ENCODE assay signal across 8 cellular contexts in genomic region chr1:36400825-36401601, GRCh38. TPM values are rescaled to one million over a fixed set of nuclear protein-coding genes. Genes with fewer than 3 reads are reported as not detected.
DNase-seq lines count a peak whose midpoint lies in the region; ATAC-seq, FAIRE-seq and TF ChIP-seq lines count a peak whose summit lies in the region.

No MANE protein-coding gene starts in this region.

- TSS peak; percentile 77 for BruUV-seq in K562 (replicated peaks; lab: Mats Ljungman, UMichigan)

- intact Hi-C loops in K562 (cut with micrococcal nuclease): no loop called here

- H3K36me3 ChIP-seq in K562 (ENCODE audit: control insufficient read depth, insufficient read depth, low read length) (no peaks in the 10 kb centered on the region), keratinocyte (ENCODE audit: control insufficient read depth in 2 of 2, extremely low read depth in 1 of 2, insufficient read depth in 2 of 2, low read length in 2 of 2) (no peaks in the 10 kb centered on the region)

- TF ChIP-seq POLR2A in K562 (conservative IDR thresholded peaks at IDR 0.05): peak; percentile 96

- ATAC-seq in GM21619 (IDR thresholded peaks at IDR 0.05; ENCODE audit: unreplicated experiment) (peak; percentile 38), K562 (peak; percentile 85)

- H3K27me3 ChIP-seq in K562 (ENCODE audit: control insufficient read depth in 2 of 2, insufficient read depth in 2 of 2, low read length in 2 of 2): no peaks in the 10 kb centered on the region
- no peaks in the 10 kb centered on the region for H3K27me3 ChIP-seq in keratinocyte (ENCODE audit: control insufficient read depth, extremely low read depth, insufficient read depth, low read length)

- no peaks in the 10 kb centered on the region for H3K9me1 ChIP-seq in K562 (ENCODE audit: control insufficient read depth, insufficient read depth, low read length)
- H3K9me1 ChIP-seq in keratinocyte (ENCODE audit: control insufficient read depth, extremely low read depth, insufficient read depth, low read length): no peaks in the 10 kb centered on the region

- no peak for TF ChIP-seq RAD21 in K562 (CRISPR knock-in tag; conservative IDR thresholded peaks at IDR 0.05 in 1 of 2, IDR thresholded peaks at IDR 0.05 in 1 of 2)

- H3K4me3 ChIP-seq in K562 (peak overlapping the region; percentile 49), keratinocyte (ENCODE audit: control insufficient read depth in 2 of 3, extremely low read depth in 1 of 3, insufficient read depth in 2 of 3, low read depth in 1 of 3, low read length in 3 of 3) (no peak overlapping the region)

- H3K9me3 ChIP-seq in K562 (replicated peaks; ENCODE audit: control insufficient read depth, insufficient read depth, low read depth, low read length) (no peaks in the 10 kb centered on the region), keratinocyte (ENCODE audit: control insufficient read depth, low read depth, low read length) (no peaks in the 10 kb centered on the region)

- H3K27ac ChIP-seq in K562 (ENCODE audit: extremely low read depth, low read depth, low read length) (peak overlapping the region; percentile 87), keratinocyte (ENCODE audit: control insufficient read depth, insufficient read depth, low read length) (no peak overlapping the region)

- TF ChIP-seq EP300 in K562 (IDR thresholded peaks at IDR 0.05; ENCODE audit: low read length): peak; percentile 23; the same call in 1 of the 2 replicates

- H4K20me1 ChIP-seq in K562 (replicated peaks; ENCODE audit: control insufficient read depth, insufficient read depth, low read length) (no peaks in the 10 kb centered on the region), keratinocyte (ENCODE audit: control insufficient read depth, extremely low read depth, insufficient read depth, low read length) (no peaks in the 10 kb centered on the region)

- H3K4me2 ChIP-seq in K562 (ENCODE audit: insufficient read depth, low read length) (peak overlapping the region; percentile 89), keratinocyte (ENCODE audit: control insufficient read depth, extremely low read depth, insufficient read depth, low read depth, low read length) (no peak overlapping the region)

- WGBS in K562 (ENCODE audit: insufficient coverage, low coverage, missing lambda C conversion rate): 34% methylated on average over 19 of the region's 22 CpGs

- dilution Hi-C loops in keratinocyte (cut with MboI; ENCODE audit: extremely low pct_ligation_motif_present, low sequenced_read_pairs): no loop called here

- H3K9ac ChIP-seq in K562 (ENCODE audit: insufficient read depth in 1 of 2, low read depth in 2 of 2, low read length in 2 of 2): peak overlapping the region; percentile 82 to 88
- no peak overlapping the region for H3K9ac ChIP-seq in keratinocyte (ENCODE audit: control insufficient read depth, extremely low read depth, insufficient read depth, low read length)

- H3K79me2 ChIP-seq in K562 (ENCODE audit: control insufficient read depth, insufficient read depth, low read length) (peaks cover 22% of the 10 kb centered on the region), keratinocyte (ENCODE audit: control insufficient read depth, insufficient read depth, low read length) (peaks cover 11% of the 10 kb centered on the region)

- peak; percentile 60 for DNase-seq in AG09319 (ENCODE audit: extremely low read depth, low read depth)
- peak; percentile 90 to 95 for DNase-seq in SHP77 (lab: John Stamatoyannopoulos, UW)
- peak; percentile 81 to 92 (median 84) for DNase-seq in K562 (ENCODE audit: extremely low read depth in 1 of 4, low spot score in 3 of 4)
- no peak for DNase-seq in keratinocyte (ENCODE audit: low read depth, low spot score)
- peak; percentile 35 to 52 (median 48) for DNase-seq in stimulated activated CD4-positive, alpha-beta T cell treated with anti-CD3 and anti-CD28 coated beads, TNF-alpha, amount 100 ng/mL, for 48 hours (ENCODE audit: low read depth in 3 of 3)
- DNase-seq in NCI-H510A (lab: John Stamatoyannopoulos, UW): no peak
- DNase-seq in NCI-H226: no peak

- in situ Hi-C loops in K562 (cut with MboI): no loop called here

- H2AFZ ChIP-seq in K562 (ENCODE audit: low read depth, low read length) (peak overlapping the region; percentile 95), keratinocyte (ENCODE audit: control insufficient read depth, low read length) (peak overlapping the region; percentile 46)

- FAIRE-seq in K562 (lab: Jason Lieb, UNC) (peak; percentile 74), keratinocyte (lab: Jason Lieb, UNC) (no peak)

- H3K4me1 ChIP-seq in K562 (replicated peaks in 1 of 2; ENCODE audit: control insufficient read depth in 2 of 2, insufficient read depth in 2 of 2, low read length in 2 of 2): peaks cover 24 to 45% of the 10 kb centered on the region in 2 experiments
- H3K4me1 ChIP-seq in keratinocyte (ENCODE audit: control insufficient read depth, extremely low read depth, insufficient read depth, low read length): peaks cover 12% of the 10 kb centered on the region

- no peak for TF ChIP-seq CTCF in AG09319 (IDR thresholded peaks at IDR 0.05; ENCODE audit: low read depth, low read length)
- peak in 1 of 3 experiments; percentile 36; a peak in 2 of 6 replicates for TF ChIP-seq CTCF in K562 (IDR thresholded peaks at IDR 0.05 in 2 of 3, conservative IDR thresholded peaks at IDR 0.05 in 1 of 3; ENCODE audit: insufficient read depth in 2 of 3, low read depth in 1 of 3, low read length in 3 of 3)
- TF ChIP-seq CTCF in keratinocyte (optimal IDR thresholded peaks at IDR 0.05 in 1 of 3, IDR thresholded peaks at IDR 0.05 in 1 of 3, conservative IDR thresholded peaks at IDR 0.05 in 1 of 3; ENCODE audit: extremely low read depth in 1 of 3, insufficient read depth in 2 of 3, low read length in 3 of 3): no peak

- CTCF ChIA-PET in K562 (lab: Yijun Ruan, JAX; ENCODE audit: low intra/inter-chr PET ratio): no interaction called here

- POLR2A ChIA-PET in K562 (lab: Yijun Ruan, JAX): interaction anchor here (0.6 to 10.6 kb wide), 5 partner anchors 15 to 342 kb away, joined by 3 to 315 read pairs (median 6); partner anchors contain the start of gene STK40

RNA-seq across cellular contexts. Expression of gene LSM10, which starts 3.3 kb away (rescaled TPM):
- total RNA-seq in K562 (2011; cell fraction: chromatin; rRNA removed; ENCODE audit: low replicate concordance): 20.5 and 63.8 TPM in 2 replicates
- 55.5 and 59.9 TPM in 2 replicates for total RNA-seq in K562 (2011; cell fraction: nucleolus; rRNA removed)
- 40.9 and 45.8 TPM in 2 replicates for total RNA-seq in K562 (2011; cell fraction: nucleoplasm; rRNA removed)
- total RNA-seq in K562 (2014; rRNA removed): 68.9 and 94.6 TPM in 2 replicates
- 9.8 and 13.2 TPM in 2 replicates for total RNA-seq in K562 (2014; rRNA removed; fragmentation: Illumina TruSeq; extraction: Trizol)
- total RNA-seq in K562 (2015; rRNA removed; fragmentation: Illumina TruSeq; extraction: Trizol): 21.8 and 23.3 TPM in 2 replicates
- total RNA-seq in K562 (2021): 85.7 and 88.0 TPM in 2 replicates
- 91.4 and 95.2 TPM in 2 replicates for polyA plus RNA-seq in K562 (2011; rRNA removed)
- polyA plus RNA-seq in K562 (2011; cell fraction: cytosol; rRNA removed): 111 and 190 TPM in 2 replicates
- 44.9 and 48.3 TPM in 2 replicates for polyA plus RNA-seq in K562 (2011; cell fraction: nucleus; rRNA removed)
- polyA plus RNA-seq in K562 (2012): 91.2 and 105 TPM in 2 replicates
- 122 and 153 TPM in 2 replicates for polyA plus RNA-seq in K562 (2014; fragmentation: Illumina TruSeq; extraction: Trizol)
- polyA plus RNA-seq in K562 (2014; fragmentation: Nextera tagmentation; extraction: Ambion mirVana): 10 to 100 TPM; 34.8 to 56.9 TPM
- 146 and 168 TPM in 2 replicates for polyA plus RNA-seq in K562 (2014; rRNA removed)
- polyA minus RNA-seq in K562 (2011; rRNA and poly(A)+ RNA removed): 26.2 and 41.8 TPM in 2 replicates
- 26.6 and 38.0 TPM in 2 replicates for polyA minus RNA-seq in K562 (2011; cell fraction: cytosol; rRNA and poly(A)+ RNA removed)
- 17.1 and 23.5 TPM in 2 replicates for polyA minus RNA-seq in K562 (2011; cell fraction: nucleus; rRNA and poly(A)+ RNA removed)
- 41.3 to 67.8 TPM (median 45.3 TPM) in 3 replicates for polyA plus RNA-seq in keratinocyte
- 12.7 TPM for polyA plus RNA-seq in keratinocyte (2011; ENCODE audit: low read depth)
- 43.5 and 55.1 TPM in 2 replicates for polyA plus RNA-seq in keratinocyte (2011; cell fraction: cytosol; rRNA removed)
- 15.1 and 19.6 TPM in 2 replicates for polyA plus RNA-seq in keratinocyte (2011; cell fraction: nucleus; rRNA removed)
- 28.2 and 48.4 TPM in 2 replicates for polyA plus RNA-seq in keratinocyte (2012; ENCODE audit: low replicate concordance)
- 29.0 to 51.7 TPM (median 34.5 TPM) in 3 replicates for polyA minus RNA-seq in keratinocyte
- 41.6 TPM for polyA minus RNA-seq in keratinocyte (2011; cell fraction: cytosol; rRNA and poly(A)+ RNA removed)
- 6.8 and 8.8 TPM in 2 replicates for polyA minus RNA-seq in keratinocyte (2011; cell fraction: nucleus; rRNA and poly(A)+ RNA removed)

RNA-seq across cellular contexts. Expression of gene STK40, which starts 15.3 kb away (rescaled TPM):
- total RNA-seq in K562 (2011; cell fraction: chromatin; rRNA removed; ENCODE audit: low replicate concordance): 24.8 and 55.6 TPM in 2 replicates
- 29.2 and 31.0 TPM in 2 replicates for total RNA-seq in K562 (2011; cell fraction: nucleolus; rRNA removed)
- 30.9 and 40.1 TPM in 2 replicates for total RNA-seq in K562 (2011; cell fraction: nucleoplasm; rRNA removed)
- 39.1 and 55.1 TPM in 2 replicates for total RNA-seq in K562 (2014; rRNA removed)
- 18.5 and 22.8 TPM in 2 replicates for total RNA-seq in K562 (2014; rRNA removed; fragmentation: Illumina TruSeq; extraction: Trizol)
- total RNA-seq in K562 (2015; rRNA removed; fragmentation: Illumina TruSeq; extraction: Trizol): 27.1 and 27.6 TPM in 2 replicates
- 90.1 and 94.3 TPM in 2 replicates for total RNA-seq in K562 (2021)
- 57.8 and 73.8 TPM in 2 replicates for polyA plus RNA-seq in K562 (2011; rRNA removed)
- polyA plus RNA-seq in K562 (2011; cell fraction: cytosol; rRNA removed): 46.1 and 62.2 TPM in 2 replicates
- 37.6 and 46.3 TPM in 2 replicates for polyA plus RNA-seq in K562 (2011; cell fraction: nucleus; rRNA removed)
- 62.9 and 132 TPM in 2 replicates for polyA plus RNA-seq in K562 (2012)
- polyA plus RNA-seq in K562 (2014; fragmentation: Illumina TruSeq; extraction: Trizol): 62.9 and 78.0 TPM in 2 replicates
- 1 to 10 TPM in 1 of 2 experiments, under 1 TPM in 1; 0.69 to 1.7 TPM for polyA plus RNA-seq in K562 (2014; fragmentation: Nextera tagmentation; extraction: Ambion mirVana)
- 59.0 and 63.1 TPM in 2 replicates for polyA plus RNA-seq in K562 (2014; rRNA removed)
- polyA minus RNA-seq in K562 (2011; rRNA and poly(A)+ RNA removed): 49.4 and 58.5 TPM in 2 replicates
- polyA minus RNA-seq in K562 (2011; cell fraction: cytosol; rRNA and poly(A)+ RNA removed): 25.9 and 28.4 TPM in 2 replicates
- 9.8 and 13.2 TPM in 2 replicates for polyA minus RNA-seq in K562 (2011; cell fraction: nucleus; rRNA and poly(A)+ RNA removed)
- polyA plus RNA-seq in keratinocyte: 8.5 to 10.4 TPM (median 10.3 TPM) in 3 replicates
- 14.7 TPM for polyA plus RNA-seq in keratinocyte (2011; ENCODE audit: low read depth)
- 6.1 and 7.0 TPM in 2 replicates for polyA plus RNA-seq in keratinocyte (2011; cell fraction: cytosol; rRNA removed)
- 19.3 and 23.3 TPM in 2 replicates for polyA plus RNA-seq in keratinocyte (2011; cell fraction: nucleus; rRNA removed)
- polyA plus RNA-seq in keratinocyte (2012; ENCODE audit: low replicate concordance): 9.8 and 17.6 TPM in 2 replicates
- polyA minus RNA-seq in keratinocyte: 14.0 to 28.2 TPM (median 16.3 TPM) in 3 replicates
- polyA minus RNA-seq in keratinocyte (2011; cell fraction: cytosol; rRNA and poly(A)+ RNA removed): 6.3 TPM
- polyA minus RNA-seq in keratinocyte (2011; cell fraction: nucleus; rRNA and poly(A)+ RNA removed): 7.2 and 8.5 TPM in 2 replicates

RNA-seq across cellular contexts. Expression of gene OSCP1, which starts 49.2 kb away (rescaled TPM):
- 0.74 TPM in 1 of 2 replicates, not detected in the other for total RNA-seq in K562 (2011; cell fraction: chromatin; rRNA removed; ENCODE audit: low replicate concordance)
- total RNA-seq in K562 (2011; cell fraction: nucleolus; rRNA removed): not detected in 2 replicates
- total RNA-seq in K562 (2011; cell fraction: nucleoplasm; rRNA removed): not detected in 2 replicates
- 0.36 TPM in 1 of 2 replicates, not detected in the other for total RNA-seq in K562 (2014; rRNA removed)
- not detected in 2 replicates for total RNA-seq in K562 (2014; rRNA removed; fragmentation: Illumina TruSeq; extraction: Trizol)
- 0.40 TPM in 1 of 2 replicates, not detected in the other for total RNA-seq in K562 (2015; rRNA removed; fragmentation: Illumina TruSeq; extraction: Trizol)
- not detected in 2 replicates for total RNA-seq in K562 (2021)
- 0.12 and 0.15 TPM in 2 replicates for polyA plus RNA-seq in K562 (2011; rRNA removed)
- 0.35 TPM in 1 of 2 replicates, not detected in the other for polyA plus RNA-seq in K562 (2011; cell fraction: cytosol; rRNA removed)
- 0.46 TPM in 1 of 2 replicates, not detected in the other for polyA plus RNA-seq in K562 (2011; cell fraction: nucleus; rRNA removed)
- 0.42 and 0.50 TPM in 2 replicates for polyA plus RNA-seq in K562 (2012)
- 0.22 and 0.30 TPM in 2 replicates for polyA plus RNA-seq in K562 (2014; fragmentation: Illumina TruSeq; extraction: Trizol)
- polyA plus RNA-seq in K562 (2014; fragmentation: Nextera tagmentation; extraction: Ambion mirVana): not detected
- not detected in 2 replicates for polyA plus RNA-seq in K562 (2014; rRNA removed)
- polyA minus RNA-seq in K562 (2011; rRNA and poly(A)+ RNA removed): not detected in 2 replicates
- not detected in 2 replicates for polyA minus RNA-seq in K562 (2011; cell fraction: cytosol; rRNA and poly(A)+ RNA removed)
- polyA minus RNA-seq in K562 (2011; cell fraction: nucleus; rRNA and poly(A)+ RNA removed): 0.33 TPM in 1 of 2 replicates, not detected in the other
- polyA plus RNA-seq in keratinocyte: 7.1 to 12.5 TPM (median 9.5 TPM) in 3 replicates
- polyA plus RNA-seq in keratinocyte (2011; ENCODE audit: low read depth): 6.0 TPM
- 5.4 and 7.7 TPM in 2 replicates for polyA plus RNA-seq in keratinocyte (2011; cell fraction: cytosol; rRNA removed)
- 7.7 and 8.5 TPM in 2 replicates for polyA plus RNA-seq in keratinocyte (2011; cell fraction: nucleus; rRNA removed)
- polyA plus RNA-seq in keratinocyte (2012; ENCODE audit: low replicate concordance): 6.5 and 7.2 TPM in 2 replicates
- polyA minus RNA-seq in keratinocyte: 6.1 to 13.7 TPM (median 10.1 TPM) in 3 replicates
- polyA minus RNA-seq in keratinocyte (2011; cell fraction: cytosol; rRNA and poly(A)+ RNA removed): 6.7 TPM
- polyA minus RNA-seq in keratinocyte (2011; cell fraction: nucleus; rRNA and poly(A)+ RNA removed): 2.4 and 7.1 TPM in 2 replicates

Comparison
In these comparisons a context has a peak if more than half of its experiments do, and no peak if none do; other contexts are left out.
1. DNase-seq: peak in AG09319 (single experiment), SHP77 (2 of 2), K562 (4 of 4) and stimulated activated CD4-positive, alpha-beta T cell treated with anti-CD3 and anti-CD28 coated beads, TNF-alpha, amount 100 ng/mL, for 48 hours (3 of 3); none in keratinocyte (single experiment), NCI-H510A (single experiment) and NCI-H226 (single experiment).